In genomic region chr16:2673066-2673999, GRCh38 we compare ENCODE assay signal across 8 cellular contexts. TPM values are rescaled to one million over a fixed set of nuclear protein-coding genes. Genes with fewer than 3 reads are reported as not detected.
DNase-seq lines count a peak whose midpoint lies in the region; ATAC-seq, FAIRE-seq and TF ChIP-seq lines count a peak whose summit lies in the region.

No MANE protein-coding gene starts in this region.

- H3K4me1 ChIP-seq in OCI-LY1 (ENCODE audit: insufficient read depth, low read length, severe bottlenecking), result peaks cover 19% of the 10 kb centered on the region
- peaks cover 23% of the 10 kb centered on the region for H3K4me1 ChIP-seq in mucosa of descending colon (ENCODE audit: low read depth)

- H3K36me3 ChIP-seq in OCI-LY1 (ENCODE audit: insufficient read depth, low read length), result 0 out of 2 replicates have a peak, but pooled peaks cover 4% of the 10 kb centered on the region
- no peaks in the 10 kb centered on the region for H3K36me3 ChIP-seq in mucosa of descending colon (ENCODE audit: low read depth)

- H3F3A ChIP-seq in OCI-LY1 (ENCODE audit: insufficient read depth, low read length), result no peaks in the 10 kb centered on the region

- peak overlapping the region; percentile 68 for H3K4me3 ChIP-seq in OCI-LY1 (ENCODE audit: low read depth, low read length, poor library complexity, severe bottlenecking)
- H3K4me3 ChIP-seq in mucosa of descending colon, result peak overlapping the region; percentile 51

- H3K9me3 ChIP-seq in OCI-LY1 (ENCODE audit: low read length), result no peaks in the 10 kb centered on the region
- no peaks in the 10 kb centered on the region for H3K9me3 ChIP-seq in mucosa of descending colon

- no peak overlapping the region for H3K27ac ChIP-seq in OCI-LY1 (ENCODE audit: low read depth, low read length, poor library complexity, severe bottlenecking)

- peak; percentile 90 for DNase-seq in D721Med (ENCODE audit: insufficient read length, low spot score)
- peak; percentile 88 for DNase-seq in HuH-7.5 (ENCODE audit: low spot score)
- DNase-seq in activated T-cell treated with anti-CD3 and anti-CD28 coated beads for 1 hour (ENCODE audit: low read depth), result peak; percentile 91
- peak; percentile 75 for DNase-seq in epidermal melanocyte (ENCODE audit: insufficient read length, low spot score)
- DNase-seq in mucosa of descending colon, result peak; percentile 96 to 98 (median 98)
- peak; percentile 72 to 89 for DNase-seq in stimulated activated CD8-positive, alpha-beta memory T cell treated with anti-CD3 and anti-CD28 coated beads, Interleukin-4, amount 100 ng/mL, for 1 hour (ENCODE audit: low read depth in 2 of 2, low spot score in 1 of 2)

- no peaks in the 10 kb centered on the region for H3K79me2 ChIP-seq in OCI-LY1 (ENCODE audit: insufficient read depth, low read length)

- TF ChIP-seq CTCF in D721Med (IDR thresholded peaks at IDR 0.05; ENCODE audit: insufficient read depth, missing control alignments) (no peak), OCI-LY1 (IDR thresholded peaks at IDR 0.05; ENCODE audit: low read length) (no peak), mucosa of descending colon (IDR thresholded peaks at IDR 0.05) (no peak)

- no peaks in the 10 kb centered on the region for H4K20me1 ChIP-seq in OCI-LY1 (ENCODE audit: insufficient read depth, low read length)

- ATAC-seq in GM21528 (IDR thresholded peaks at IDR 0.05; ENCODE audit: low FRiP score, unreplicated experiment), result peak; percentile 84
- ATAC-seq in mucosa of descending colon, result peak; percentile 95

- no peaks in the 10 kb centered on the region for H3K27me3 ChIP-seq in OCI-LY1 (ENCODE audit: insufficient read depth, low read length)

- peak overlapping the region; percentile 62 for H3K9ac ChIP-seq in OCI-LY1 (ENCODE audit: low read length)

- H3K9me2 ChIP-seq in OCI-LY1 (ENCODE audit: low read depth, low read length), result no peaks in the 10 kb centered on the region

- H2AFZ ChIP-seq in OCI-LY1 (ENCODE audit: low read length), result 0 out of 2 replicates have a peak overlapping the region, but pooled peaks have one; percentile 51

- FAIRE-seq in D721Med (lab: Jason Lieb, UNC), result no peak

- H3K4me2 ChIP-seq in OCI-LY1 (ENCODE audit: low read length), result peak overlapping the region; percentile 78

- intact Hi-C loops in mucosa of descending colon (cut with DNase I, micrococcal nuclease), result no loop called here

RNA-seq across cellular contexts. Expression of gene KCTD5, which starts 9.0 kb away (rescaled TPM):
- total RNA-seq in mucosa of descending colon, result 10 to 100 TPM; 28.2 to 80.7 (median 48.5) TPM

RNA-seq across cellular contexts. Expression of gene PRSS27, which starts 46.7 kb away (rescaled TPM):
- total RNA-seq in mucosa of descending colon, result 1 to 10 TPM; 1.1 to 2.2 (median 1.4) TPM
